Comparison of ENCODE assay signal across 1 cellular context in the genomic region with DNA sequence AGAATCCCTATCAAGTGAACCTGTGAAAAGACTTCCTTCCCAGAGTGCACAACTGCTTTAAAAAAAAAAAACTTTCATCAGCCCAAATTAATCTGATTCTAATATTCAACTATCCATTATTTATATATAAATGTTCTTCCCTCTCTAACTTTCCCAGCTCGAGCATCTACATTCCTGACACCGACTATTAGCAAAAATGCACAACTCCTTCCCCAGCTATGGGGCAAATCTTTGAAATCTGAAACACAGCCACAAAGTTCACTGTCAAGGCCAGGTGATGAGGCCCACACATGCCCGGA.
TF ChIP-seq lines count a peak whose summit lies in the region.

No MANE protein-coding gene starts in this region.

TF ChIP-seq in HepG2, 621 proteins besides CTCF, POLR2A, EP300 and RAD21 (continued from another document and continues in another):
- TF ChIP-seq TCF7 (IDR thresholded peaks at IDR 0.05; ENCODE audit: low read depth) (peak; percentile 61; the same call in 1 of the 2 replicates), SRSF1 (optimal IDR thresholded peaks at IDR 0.05; ENCODE audit: low read depth, low read length) (no peak), ZNF256 (CRISPR knock-in tag; conservative IDR thresholded peaks at IDR 0.05) (no peak), REPIN1 (CRISPR knock-in tag; IDR thresholded peaks at IDR 0.05; ENCODE audit: borderline replicate concordance, low read depth) (no peak), ATF4 (CRISPR knock-in tag; IDR thresholded peaks at IDR 0.05) (no peak), MTF2 (CRISPR knock-in tag; IDR thresholded peaks at IDR 0.05; ENCODE audit: borderline replicate concordance) (no peak), ZFY (CRISPR knock-in tag; IDR thresholded peaks at IDR 0.05) (no peak), ZNF572 (CRISPR knock-in tag; IDR thresholded peaks at IDR 0.05) (no peak), ZNF784 (CRISPR knock-in tag; IDR thresholded peaks at IDR 0.05; ENCODE audit: borderline replicate concordance) (no peak), ZNF674 (CRISPR knock-in tag; IDR thresholded peaks at IDR 0.05; ENCODE audit: low read depth) (no peak), ZNF343 (CRISPR knock-in tag; IDR thresholded peaks at IDR 0.05) (no peak), NFATC3 (CRISPR knock-in tag; IDR thresholded peaks at IDR 0.05) (no peak), ZNF430 (CRISPR knock-in tag; IDR thresholded peaks at IDR 0.05) (0 out of 2 replicates have a peak, but pooled peaks have one; percentile 13), E2F2 (CRISPR knock-in tag; IDR thresholded peaks at IDR 0.05; ENCODE audit: borderline replicate concordance) (no peak), ZNF207 (IDR thresholded peaks at IDR 0.05; ENCODE audit: borderline replicate concordance) (no peak), ZNF552 (CRISPR knock-in tag; IDR thresholded peaks at IDR 0.05; ENCODE audit: borderline replicate concordance) (no peak), NCOA2 (CRISPR knock-in tag; IDR thresholded peaks at IDR 0.05) (0 out of 2 replicates have a peak, but pooled peaks have one; percentile 52), TBP (CRISPR knock-in tag; IDR thresholded peaks at IDR 0.05) (no peak), EED (CRISPR knock-in tag; IDR thresholded peaks at IDR 0.05) (no peak), PPARG (CRISPR knock-in tag; conservative IDR thresholded peaks at IDR 0.05) (0 out of 2 replicates have a peak, but pooled peaks have one; percentile 41), ZNF124 (CRISPR knock-in tag; IDR thresholded peaks at IDR 0.05) (0 out of 2 replicates have a peak, but pooled peaks have one; percentile 13), ZNF230 (CRISPR knock-in tag; IDR thresholded peaks at IDR 0.05) (no peak), KAT8 (CRISPR knock-in tag; IDR thresholded peaks at IDR 0.05) (no peak), NR3C1 (CRISPR knock-in tag; IDR thresholded peaks at IDR 0.05) (no peak), SIX4 (CRISPR knock-in tag; IDR thresholded peaks at IDR 0.05) (peak; percentile 93), TCF7L2 (IDR thresholded peaks at IDR 0.05; ENCODE audit: low read depth, low read length) (no peak), NFIC (IDR thresholded peaks at IDR 0.05; ENCODE audit: low read length) (peak; percentile 36; the same call in 1 of the 2 replicates), SALL2 (CRISPR knock-in tag; IDR thresholded peaks at IDR 0.05) (no peak), HNRNPK (IDR thresholded peaks at IDR 0.05; ENCODE audit: low read depth, low read length, poor library complexity, severe bottlenecking) (no peak), UBTF (CRISPR knock-in tag; IDR thresholded peaks at IDR 0.05) (no peak), ZNF644 (CRISPR knock-in tag; IDR thresholded peaks at IDR 0.05; ENCODE audit: low read depth) (no peak), ZNF12 (CRISPR knock-in tag; IDR thresholded peaks at IDR 0.05) (no peak), ZNF792 (CRISPR knock-in tag; IDR thresholded peaks at IDR 0.05) (no peak), CCDC6 (CRISPR knock-in tag; IDR thresholded peaks at IDR 0.05) (no peak), ZNF337 (CRISPR knock-in tag; IDR thresholded peaks at IDR 0.05; ENCODE audit: borderline replicate concordance, low read depth) (no peak), DMAP1 (CRISPR knock-in tag; IDR thresholded peaks at IDR 0.05) (no peak), U2AF2 (IDR thresholded peaks at IDR 0.05; ENCODE audit: low read depth, low read length) (no peak), ZNF570 (CRISPR knock-in tag; IDR thresholded peaks at IDR 0.05; ENCODE audit: borderline replicate concordance) (no peak), PAX8 (CRISPR knock-in tag; IDR thresholded peaks at IDR 0.05; ENCODE audit: borderline replicate concordance) (no peak)
- TF ChIP-seq, protein P1, sequence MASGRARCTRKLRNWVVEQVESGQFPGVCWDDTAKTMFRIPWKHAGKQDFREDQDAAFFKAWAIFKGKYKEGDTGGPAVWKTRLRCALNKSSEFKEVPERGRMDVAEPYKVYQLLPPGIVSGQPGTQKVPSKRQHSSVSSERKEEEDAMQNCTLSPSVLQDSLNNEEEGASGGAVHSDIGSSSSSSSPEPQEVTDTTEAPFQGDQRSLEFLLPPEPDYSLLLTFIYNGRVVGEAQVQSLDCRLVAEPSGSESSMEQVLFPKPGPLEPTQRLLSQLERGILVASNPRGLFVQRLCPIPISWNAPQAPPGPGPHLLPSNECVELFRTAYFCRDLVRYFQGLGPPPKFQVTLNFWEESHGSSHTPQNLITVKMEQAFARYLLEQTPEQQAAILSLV (CRISPR knock-in tag; IDR thresholded peaks at IDR 0.05; ENCODE audit: borderline replicate concordance) = no peak
- TF ChIP-seq, protein P2, sequence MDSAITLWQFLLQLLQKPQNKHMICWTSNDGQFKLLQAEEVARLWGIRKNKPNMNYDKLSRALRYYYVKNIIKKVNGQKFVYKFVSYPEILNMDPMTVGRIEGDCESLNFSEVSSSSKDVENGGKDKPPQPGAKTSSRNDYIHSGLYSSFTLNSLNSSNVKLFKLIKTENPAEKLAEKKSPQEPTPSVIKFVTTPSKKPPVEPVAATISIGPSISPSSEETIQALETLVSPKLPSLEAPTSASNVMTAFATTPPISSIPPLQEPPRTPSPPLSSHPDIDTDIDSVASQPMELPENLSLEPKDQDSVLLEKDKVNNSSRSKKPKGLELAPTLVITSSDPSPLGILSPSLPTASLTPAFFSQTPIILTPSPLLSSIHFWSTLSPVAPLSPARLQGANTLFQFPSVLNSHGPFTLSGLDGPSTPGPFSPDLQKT (CRISPR knock-in tag; IDR thresholded peaks at IDR 0.05; ENCODE audit: borderline replicate concordance) = no peak
- TF ChIP-seq, protein P3, sequence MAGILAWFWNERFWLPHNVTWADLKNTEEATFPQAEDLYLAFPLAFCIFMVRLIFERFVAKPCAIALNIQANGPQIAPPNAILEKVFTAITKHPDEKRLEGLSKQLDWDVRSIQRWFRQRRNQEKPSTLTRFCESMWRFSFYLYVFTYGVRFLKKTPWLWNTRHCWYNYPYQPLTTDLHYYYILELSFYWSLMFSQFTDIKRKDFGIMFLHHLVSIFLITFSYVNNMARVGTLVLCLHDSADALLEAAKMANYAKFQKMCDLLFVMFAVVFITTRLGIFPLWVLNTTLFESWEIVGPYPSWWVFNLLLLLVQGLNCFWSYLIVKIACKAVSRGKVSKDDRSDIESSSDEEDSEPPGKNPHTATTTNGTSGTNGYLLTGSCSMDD (CRISPR knock-in tag; IDR thresholded peaks at IDR 0.05) = no peak
- TF ChIP-seq, protein P4, sequence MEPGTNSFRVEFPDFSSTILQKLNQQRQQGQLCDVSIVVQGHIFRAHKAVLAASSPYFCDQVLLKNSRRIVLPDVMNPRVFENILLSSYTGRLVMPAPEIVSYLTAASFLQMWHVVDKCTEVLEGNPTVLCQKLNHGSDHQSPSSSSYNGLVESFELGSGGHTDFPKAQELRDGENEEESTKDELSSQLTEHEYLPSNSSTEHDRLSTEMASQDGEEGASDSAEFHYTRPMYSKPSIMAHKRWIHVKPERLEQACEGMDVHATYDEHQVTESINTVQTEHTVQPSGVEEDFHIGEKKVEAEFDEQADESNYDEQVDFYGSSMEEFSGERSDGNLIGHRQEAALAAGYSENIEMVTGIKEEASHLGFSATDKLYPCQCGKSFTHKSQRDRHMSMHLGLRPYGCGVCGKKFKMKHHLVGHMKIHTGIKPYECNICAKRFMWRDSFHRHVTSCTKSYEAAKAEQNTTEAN (CRISPR knock-in tag; conservative IDR thresholded peaks at IDR 0.05) = no peak
- TF ChIP-seq, protein P5, sequence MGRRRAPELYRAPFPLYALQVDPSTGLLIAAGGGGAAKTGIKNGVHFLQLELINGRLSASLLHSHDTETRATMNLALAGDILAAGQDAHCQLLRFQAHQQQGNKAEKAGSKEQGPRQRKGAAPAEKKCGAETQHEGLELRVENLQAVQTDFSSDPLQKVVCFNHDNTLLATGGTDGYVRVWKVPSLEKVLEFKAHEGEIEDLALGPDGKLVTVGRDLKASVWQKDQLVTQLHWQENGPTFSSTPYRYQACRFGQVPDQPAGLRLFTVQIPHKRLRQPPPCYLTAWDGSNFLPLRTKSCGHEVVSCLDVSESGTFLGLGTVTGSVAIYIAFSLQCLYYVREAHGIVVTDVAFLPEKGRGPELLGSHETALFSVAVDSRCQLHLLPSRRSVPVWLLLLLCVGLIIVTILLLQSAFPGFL (CRISPR knock-in tag; IDR thresholded peaks at IDR 0.05) = no peak
- TF ChIP-seq, protein P6, sequence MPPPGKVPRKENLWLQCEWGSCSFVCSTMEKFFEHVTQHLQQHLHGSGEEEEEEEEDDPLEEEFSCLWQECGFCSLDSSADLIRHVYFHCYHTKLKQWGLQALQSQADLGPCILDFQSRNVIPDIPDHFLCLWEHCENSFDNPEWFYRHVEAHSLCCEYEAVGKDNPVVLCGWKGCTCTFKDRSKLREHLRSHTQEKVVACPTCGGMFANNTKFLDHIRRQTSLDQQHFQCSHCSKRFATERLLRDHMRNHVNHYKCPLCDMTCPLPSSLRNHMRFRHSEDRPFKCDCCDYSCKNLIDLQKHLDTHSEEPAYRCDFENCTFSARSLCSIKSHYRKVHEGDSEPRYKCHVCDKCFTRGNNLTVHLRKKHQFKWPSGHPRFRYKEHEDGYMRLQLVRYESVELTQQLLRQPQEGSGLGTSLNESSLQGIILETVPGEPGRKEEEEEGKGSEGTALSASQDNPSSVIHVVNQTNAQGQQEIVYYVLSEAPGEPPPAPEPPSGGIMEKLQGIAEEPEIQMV (CRISPR knock-in tag; IDR thresholded peaks at IDR 0.05; ENCODE audit: low read depth) = no peak
- TF ChIP-seq, protein P7, sequence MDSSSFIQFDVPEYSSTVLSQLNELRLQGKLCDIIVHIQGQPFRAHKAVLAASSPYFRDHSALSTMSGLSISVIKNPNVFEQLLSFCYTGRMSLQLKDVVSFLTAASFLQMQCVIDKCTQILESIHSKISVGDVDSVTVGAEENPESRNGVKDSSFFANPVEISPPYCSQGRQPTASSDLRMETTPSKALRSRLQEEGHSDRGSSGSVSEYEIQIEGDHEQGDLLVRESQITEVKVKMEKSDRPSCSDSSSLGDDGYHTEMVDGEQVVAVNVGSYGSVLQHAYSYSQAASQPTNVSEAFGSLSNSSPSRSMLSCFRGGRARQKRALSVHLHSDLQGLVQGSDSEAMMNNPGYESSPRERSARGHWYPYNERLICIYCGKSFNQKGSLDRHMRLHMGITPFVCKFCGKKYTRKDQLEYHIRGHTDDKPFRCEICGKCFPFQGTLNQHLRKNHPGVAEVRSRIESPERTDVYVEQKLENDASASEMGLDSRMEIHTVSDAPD (CRISPR knock-in tag; IDR thresholded peaks at IDR 0.05) = no peak
- TF ChIP-seq, protein P8, sequence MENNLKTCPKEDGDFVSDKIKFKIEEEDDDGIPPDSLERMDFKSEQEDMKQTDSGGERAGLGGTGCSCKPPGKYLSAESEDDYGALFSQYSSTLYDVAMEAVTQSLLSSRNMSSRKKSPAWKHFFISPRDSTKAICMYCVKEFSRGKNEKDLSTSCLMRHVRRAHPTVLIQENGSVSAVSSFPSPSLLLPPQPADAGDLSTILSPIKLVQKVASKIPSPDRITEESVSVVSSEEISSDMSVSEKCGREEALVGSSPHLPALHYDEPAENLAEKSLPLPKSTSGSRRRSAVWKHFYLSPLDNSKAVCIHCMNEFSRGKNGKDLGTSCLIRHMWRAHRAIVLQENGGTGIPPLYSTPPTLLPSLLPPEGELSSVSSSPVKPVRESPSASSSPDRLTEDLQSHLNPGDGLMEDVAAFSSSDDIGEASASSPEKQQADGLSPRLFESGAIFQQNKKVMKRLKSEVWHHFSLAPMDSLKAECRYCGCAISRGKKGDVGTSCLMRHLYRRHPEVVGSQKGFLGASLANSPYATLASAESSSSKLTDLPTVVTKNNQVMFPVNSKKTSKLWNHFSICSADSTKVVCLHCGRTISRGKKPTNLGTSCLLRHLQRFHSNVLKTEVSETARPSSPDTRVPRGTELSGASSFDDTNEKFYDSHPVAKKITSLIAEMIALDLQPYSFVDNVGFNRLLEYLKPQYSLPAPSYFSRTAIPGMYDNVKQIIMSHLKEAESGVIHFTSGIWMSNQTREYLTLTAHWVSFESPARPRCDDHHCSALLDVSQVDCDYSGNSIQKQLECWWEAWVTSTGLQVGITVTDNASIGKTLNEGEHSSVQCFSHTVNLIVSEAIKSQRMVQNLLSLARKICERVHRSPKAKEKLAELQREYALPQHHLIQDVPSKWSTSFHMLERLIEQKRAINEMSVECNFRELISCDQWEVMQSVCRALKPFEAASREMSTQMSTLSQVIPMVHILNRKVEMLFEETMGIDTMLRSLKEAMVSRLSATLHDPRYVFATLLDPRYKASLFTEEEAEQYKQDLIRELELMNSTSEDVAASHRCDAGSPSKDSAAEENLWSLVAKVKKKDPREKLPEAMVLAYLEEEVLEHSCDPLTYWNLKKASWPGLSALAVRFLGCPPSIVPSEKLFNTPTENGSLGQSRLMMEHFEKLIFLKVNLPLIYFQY (CRISPR knock-in tag; IDR thresholded peaks at IDR 0.05; ENCODE audit: borderline replicate concordance) = no peak
